ENCODE assay signal across 22 cellular contexts in genomic region chrX:105969487-105969886, GRCh38.
DNase-seq lines count a peak whose midpoint lies in the region; ATAC-seq, FAIRE-seq and TF ChIP-seq lines count a peak whose summit lies in the region.
"Had no signal": no experiment of that assay in that cellular context is flagged by ENCODE, and none has a peak within 500 bp of the region (broad histone marks: within the 10 kb centered on the region; RNA-seq: fewer than 3 reads in every experiment).

No MANE protein-coding gene starts in this region.

- FAIRE-seq in astrocyte (lab: Jason Lieb, UNC) (peak; percentile 85), HepG2 (lab: Jason Lieb, UNC) (no peak), frontal cortex (lab: Jason Lieb, UNC) (no peak)
- FAIRE-seq: A549, D721Med, G401.6, GM12891, GM19239 had no signal

- H3K27me3 ChIP-seq in astrocyte (ENCODE audit: insufficient read depth, low read length) (no peaks in the 10 kb centered on the region), foreskin keratinocyte (no peaks in the 10 kb centered on the region), HepG2 (ENCODE audit: control insufficient read depth in 1 of 2, insufficient read depth in 2 of 2, low read length in 2 of 2) (no peaks in the 10 kb centered on the region)

- intact Hi-C loops in HepG2 (cut with micrococcal nuclease; ENCODE audit: unreplicated experiment): no loop called here

- no peaks in the 10 kb centered on the region for H3K4me1 ChIP-seq in astrocyte (ENCODE audit: insufficient read depth, low read length)
- no peaks in the 10 kb centered on the region for H3K4me1 ChIP-seq in foreskin keratinocyte
- peaks cover 12% of the 10 kb centered on the region for H3K4me1 ChIP-seq in HepG2 (ENCODE audit: insufficient read depth, low read length)
- H3K4me1 ChIP-seq: A549; BLaER1 treated with 17β-estradiol and CSF1 and Interleukin-3, amounts not matched to agents 10 nM and 100 nM; Caco-2 had no signal

- H3K36me3 ChIP-seq in astrocyte (ENCODE audit: insufficient read depth, low read length) (no peaks in the 10 kb centered on the region), HepG2 (replicated peaks in 1 of 2; ENCODE audit: control insufficient read depth in 1 of 2, insufficient read depth in 2 of 2, low read length in 2 of 2) (no peaks in the 10 kb centered on the region)
- H3K36me3 ChIP-seq: BLaER1 treated with 17β-estradiol and CSF1 and Interleukin-3, amounts not matched to agents 10 nM and 100 nM had no signal

- H3K9me3 ChIP-seq in astrocyte (ENCODE audit: insufficient read depth, low read depth, low read length) (no peaks in the 10 kb centered on the region), HepG2 (ENCODE audit: low read length) (no peaks in the 10 kb centered on the region)
- H3K9me3 ChIP-seq: A549; BLaER1 treated with 17β-estradiol and CSF1 and Interleukin-3, amounts not matched to agents 10 nM and 100 nM; Caco-2 had no signal

- H3K36me3 Mint-ChIP-seq in astrocyte (ENCODE audit: low read depth, unreplicated experiment): no peaks in the 10 kb centered on the region
- H3K36me3 Mint-ChIP-seq: CD8-positive, alpha-beta T cell had no signal

- H2AFZ ChIP-seq in astrocyte (ENCODE audit: low read depth, low read length) (no peak overlapping the region), HepG2 (ENCODE audit: low read length) (no peak overlapping the region)

- H3K4me2 ChIP-seq in astrocyte (ENCODE audit: low read length): no peak overlapping the region
- H3K4me2 ChIP-seq in HepG2 (ENCODE audit: low read depth, low read length): no peak overlapping the region
- H3K4me2 ChIP-seq: A549; BLaER1 treated with 17β-estradiol and CSF1 and Interleukin-3, amounts not matched to agents 10 nM and 100 nM had no signal

- H4K20me1 ChIP-seq in astrocyte (ENCODE audit: insufficient read depth, low read length): no peaks in the 10 kb centered on the region
- H4K20me1 ChIP-seq in HepG2 (ENCODE audit: insufficient read depth, low read length): no peaks in the 10 kb centered on the region

- H3K9ac ChIP-seq in astrocyte (ENCODE audit: low read length) (no peak overlapping the region), HepG2 (ENCODE audit: insufficient read depth, low read depth, low read length) (no peak overlapping the region)
- H3K9ac ChIP-seq: BLaER1 treated with 17β-estradiol and CSF1 and Interleukin-3, amounts not matched to agents 10 nM and 100 nM had no signal

- 38% methylated on average over 1 of the region's 5 CpGs for WGBS in HepG2 (ENCODE audit: low lambda C conversion rate)

- H3K4me3 Mint-ChIP-seq in astrocyte (ENCODE audit: unreplicated experiment): no peak overlapping the region
- H3K4me3 Mint-ChIP-seq: B cell; CD4-positive, alpha-beta T cell; CD8-positive, alpha-beta T cell had no signal

- in situ Hi-C loops in HepG2 (cut with HindIII; ENCODE audit: extremely low pct_ligation_motif_present, low pct_unique_long_range_greater_than_20kb): no loop called here

- no peak for DNase-seq in astrocyte (ENCODE audit: low read depth)
- DNase-seq in foreskin keratinocyte: peak; percentile 14 to 45
- DNase-seq in HepG2 (ENCODE audit: low spot score): peak; percentile 1
- no peak for DNase-seq in SK-N-DZ (ENCODE audit: low spot score)
- no peak for DNase-seq in frontal cortex (ENCODE audit: low spot score in 2 of 2)
- DNase-seq in NCI-H146 treated with DMSO at 0.1 percent for 48 hours (lab: John Stamatoyannopoulos, UW; ENCODE audit: unreplicated experiment): no peak
- DNase-seq: AML-193; Caco-2; Calu3; CD4-positive, alpha-beta T cell; CD8-positive, alpha-beta T cell; DMS79 treated with DMSO at 0.1 percent for 48 hours; GF-D8 had no signal

- no peak overlapping the region for H3K27ac Mint-ChIP-seq in astrocyte (ENCODE audit: unreplicated experiment)
- H3K27ac Mint-ChIP-seq: B cell; CD4-positive, alpha-beta T cell; CD8-positive, alpha-beta T cell had no signal

- peaks cover 2% of the 10 kb centered on the region for H3K27me3 Mint-ChIP-seq in astrocyte (ENCODE audit: low read depth, unreplicated experiment)
- H3K27me3 Mint-ChIP-seq: B cell; CD4-positive, alpha-beta T cell had no signal

- no peak for TF ChIP-seq RAD21 in HepG2 (CRISPR knock-in tag; IDR thresholded peaks at IDR 0.05)

- H3K79me2 ChIP-seq in astrocyte (ENCODE audit: insufficient read depth, low read length): no peaks in the 10 kb centered on the region
- no peaks in the 10 kb centered on the region for H3K79me2 ChIP-seq in HepG2 (ENCODE audit: insufficient read depth, low read length)

- TF ChIP-seq CTCF in astrocyte (IDR thresholded peaks at IDR 0.05; ENCODE audit: insufficient read depth, low read depth, low read length): no peak
- TF ChIP-seq CTCF in foreskin keratinocyte (conservative IDR thresholded peaks at IDR 0.05): no peak
- no peak for TF ChIP-seq CTCF in HepG2 (CRISPR knock-in tag; IDR thresholded peaks at IDR 0.05)

- H3K4me3 ChIP-seq in astrocyte (ENCODE audit: insufficient read depth, low read depth, low read length) (no peak overlapping the region), HepG2 (replicated peaks in 1 of 3; ENCODE audit: insufficient read depth in 1 of 3, low read depth in 2 of 3, low read length in 3 of 3) (no peak overlapping the region)
- H3K4me3 ChIP-seq: A549; BLaER1 treated with 17β-estradiol and CSF1 and Interleukin-3, amounts not matched to agents 10 nM and 100 nM had no signal

- no peaks in the 10 kb centered on the region for H3K4me1 Mint-ChIP-seq in astrocyte (ENCODE audit: low read depth, unreplicated experiment)
- H3K4me1 Mint-ChIP-seq: B cell had no signal

- TF ChIP-seq POLR2A in HepG2 (IDR thresholded peaks at IDR 0.05; ENCODE audit: insufficient read depth in 1 of 2, low read depth in 2 of 2, low read length in 2 of 2): no peak

- TF ChIP-seq EP300 in HepG2 (IDR thresholded peaks at IDR 0.05; ENCODE audit: low read depth in 2 of 2, low read length in 2 of 2) (no peak), HepG2 (CRISPR knock-in tag; IDR thresholded peaks at IDR 0.05; ENCODE audit: borderline replicate concordance) (no peak)

- H3K9me3 Mint-ChIP-seq in astrocyte (ENCODE audit: unreplicated experiment): no peaks in the 10 kb centered on the region
- H3K9me3 Mint-ChIP-seq: CD4-positive, alpha-beta T cell; CD8-positive, alpha-beta T cell had no signal

- peak; percentile 24 for ATAC-seq in foreskin keratinocyte
- ATAC-seq in HepG2: no peak
- ATAC-seq: A549; CD8-positive, alpha-beta T cell had no signal

- POLR2A ChIA-PET in HepG2 (lab: Yijun Ruan, JAX): no interaction called here

- CTCF ChIA-PET in HepG2 (lab: Yijun Ruan, JAX; ENCODE audit: low intra/inter-chr PET ratio, low total read pairs): no interaction called here

- H3K27ac ChIP-seq in astrocyte (ENCODE audit: low read depth, low read length): no peak overlapping the region
- no peak overlapping the region for H3K27ac ChIP-seq in foreskin keratinocyte
- no peak overlapping the region for H3K27ac ChIP-seq in HepG2 (ENCODE audit: extremely low read length, insufficient read depth, low read length)
- H3K27ac ChIP-seq: 22Rv1; A549; BLaER1 treated with 17β-estradiol and CSF1 and Interleukin-3, amounts not matched to agents 10 nM and 100 nM; C4-2B had no signal

- BruUV-seq in HepG2 (replicated peaks; lab: Mats Ljungman, UMichigan): no TSS peak

TF ChIP-seq in HepG2, 621 proteins besides CTCF, POLR2A, EP300 and RAD21:
- no peak for TF ChIP-seq SMAD1 (CRISPR knock-in tag; IDR thresholded peaks at IDR 0.05; ENCODE audit: borderline replicate concordance, low read depth)

Comparison
In these comparisons a context has a peak if more than half of its experiments do, and no peak if none do; other contexts are left out.
1. DNase-seq: peak in foreskin keratinocyte (2 of 2) and HepG2 (single experiment); none in astrocyte (single experiment), SK-N-DZ (single experiment), frontal cortex (0 of 2) and NCI-H146 treated with DMSO at 0.1 percent for 48 hours (single experiment).